In the genomic region with DNA sequence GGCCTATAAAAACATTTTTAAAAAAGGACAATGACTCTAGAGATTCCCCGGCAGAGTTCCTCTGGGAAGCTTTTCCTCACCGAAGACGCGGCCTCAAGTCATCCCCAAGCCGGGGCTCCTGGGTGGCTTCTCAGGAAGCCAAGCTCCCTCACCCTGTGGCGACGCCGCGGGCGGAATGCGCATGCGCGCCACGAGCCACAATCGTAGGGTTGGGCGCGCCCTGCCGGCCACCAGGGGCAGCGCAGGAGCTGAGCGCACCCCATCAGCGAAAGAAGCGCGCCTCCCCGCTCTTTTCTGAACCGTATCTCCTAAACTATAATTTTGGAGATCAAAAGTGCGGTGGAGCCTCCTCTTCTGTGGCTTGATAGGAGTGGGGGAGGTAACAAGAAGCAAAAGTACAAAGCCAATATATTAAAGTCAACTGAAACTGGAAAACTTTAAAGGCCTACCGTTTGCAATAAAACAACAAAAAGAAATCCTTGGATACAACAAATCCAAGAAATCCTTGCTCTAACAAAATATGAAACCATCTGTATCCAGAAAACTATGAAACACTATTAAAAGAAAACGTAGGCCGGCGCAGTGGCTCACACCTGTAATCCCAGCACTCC, we compare ENCODE assay signal across 9 cellular contexts. TPM values are rescaled to one million over a fixed set of nuclear protein-coding genes. Genes with fewer than 3 reads are reported as not detected.
DNase-seq lines count a peak whose midpoint lies in the region; ATAC-seq and TF ChIP-seq lines count a peak whose summit lies in the region.
"Had no signal": no experiment of that assay in that cellular context is flagged by ENCODE, and none has a peak within 500 bp of the region (broad histone marks: within the 10 kb centered on the region; RNA-seq: fewer than 3 reads in every experiment).

No MANE protein-coding gene starts in this region.

- POLR2A ChIA-PET in CD8-positive, alpha-beta memory T cell (lab: Charles Lee) = interaction anchor here (0.5 to 1.1 kb wide), 5 partner anchors 16 to 76 kb away, joined by 3 to 7 read pairs (median 4); a partner anchor contains a TSS

- peaks cover 9 to 26% (median 21%) of the 10 kb centered on the region in 3 donors for H3K4me1 Mint-ChIP-seq in CD8-positive, alpha-beta memory T cell

- H3K27me3 ChIP-seq in CD8-positive, alpha-beta memory T cell (ENCODE audit: insufficient read depth, low read length, poor library complexity, severe bottlenecking) = no peaks in the 10 kb centered on the region

- H3K9me3 ChIP-seq in CD8-positive, alpha-beta memory T cell (ENCODE audit: low read length) = no peaks in the 10 kb centered on the region

- peak overlapping the region in 5 of 8 donors; percentile 55 to 77 (median 72) for H3K27ac Mint-ChIP-seq in CD8-positive, alpha-beta memory T cell

- peak; percentile 48 for TF ChIP-seq CTCF in astrocyte of the cerebellum (IDR thresholded peaks at IDR 0.05; ENCODE audit: low read depth, low read length, missing control alignments)

- peaks cover 7% of the 10 kb centered on the region for H3K4me1 ChIP-seq in CD8-positive, alpha-beta memory T cell (ENCODE audit: insufficient read depth, low read length)

- H3K36me3 ChIP-seq in CD8-positive, alpha-beta memory T cell (ENCODE audit: insufficient read depth, low read length) = no peaks in the 10 kb centered on the region

- DNase-seq in CD8-positive, alpha-beta memory T cell = peak; percentile 79 to 92 (median 85)
- DNase-seq in T-helper 9 cell (peak; percentile 86), astrocyte of the cerebellum (ENCODE audit: low read depth) (no peak), iris pigment epithelial cell (ENCODE audit: low read depth) (peak; percentile 61)
- DNase-seq in stimulated activated CD4-positive, alpha-beta T cell treated with anti-CD3 and anti-CD28 coated beads, Interleukin-1b, Interleukin-23, amount 100 ng/mL, for 24 hours (ENCODE audit: low read depth in 4 of 4, low spot score in 1 of 4) = peak; percentile 82 to 89 (median 84)

- CTCF ChIA-PET in CD8-positive, alpha-beta memory T cell (lab: Charles Lee) = interaction anchor here (0.8 to 2.9 kb wide), 29 partner anchors 14 to 219 kb away, joined by 3 to 22 read pairs (median 4); a partner anchor contains a TSS

- ATAC-seq in HG02763 (IDR thresholded peaks at IDR 0.05; ENCODE audit: unreplicated experiment) = no peak
- ATAC-seq in HG03280 (IDR thresholded peaks at IDR 0.05; ENCODE audit: unreplicated experiment) = no peak
- ATAC-seq in GM21447 (IDR thresholded peaks at IDR 0.05; ENCODE audit: unreplicated experiment) = no peak

- no peak overlapping the region for H3K27ac ChIP-seq in CD8-positive, alpha-beta memory T cell (ENCODE audit: low read depth, low read length)
- H3K27ac ChIP-seq: skin epidermis had no signal

- in situ Hi-C loops in astrocyte of the cerebellum (cut with HindIII; ENCODE audit: low sequenced_read_pairs) = no loop called here

- H3K27me3 Mint-ChIP-seq in CD8-positive, alpha-beta memory T cell = no peaks in the 10 kb centered on the region

- peaks cover 0 to 7% (median 0%) of the 10 kb centered on the region in 5 donors for H3K9me3 Mint-ChIP-seq in CD8-positive, alpha-beta memory T cell

- H3K4me3 ChIP-seq in CD8-positive, alpha-beta memory T cell (ENCODE audit: low read length) = no peak overlapping the region
- no peak overlapping the region for H3K4me3 ChIP-seq in astrocyte of the cerebellum (ENCODE audit: low read depth, low read length)
- H3K4me3 ChIP-seq: skin epidermis had no signal

- H3K36me3 Mint-ChIP-seq in CD8-positive, alpha-beta memory T cell = peaks cover 0 to 4% (median 0%) of the 10 kb centered on the region in 3 donors

- H3K4me3 Mint-ChIP-seq in CD8-positive, alpha-beta memory T cell = peak overlapping the region; percentile 28 to 71 (median 48)

RNA-seq across cellular contexts. Expression of a gene that starts 17.4 kb away (rescaled TPM):
- 10 to 100 TPM; 55.9 to 57.7 TPM for total RNA-seq in CD8-positive, alpha-beta memory T cell
- 35.0 TPM for polyA plus RNA-seq in CD8-positive, alpha-beta memory T cell

RNA-seq across cellular contexts. Expression of a gene that starts 51.3 kb away (rescaled TPM):
- 1 to 10 TPM; 5.6 to 6.2 TPM for total RNA-seq in CD8-positive, alpha-beta memory T cell
- polyA plus RNA-seq in CD8-positive, alpha-beta memory T cell = 1.5 TPM
